In genomic region chr2:127650041-127650784, GRCh38 we compare ENCODE assay signal across 10 cellular contexts. TPM values are rescaled to one million over a fixed set of nuclear protein-coding genes. Genes with fewer than 3 reads are reported as not detected.
A peak's percentile ranks its signal among the peaks of the same experiment; 100 is the strongest.
DNase-seq lines count a peak whose midpoint lies in the region; ATAC-seq and TF ChIP-seq lines count a peak whose summit lies in the region.
"Had no signal": no experiment of that assay in that cellular context is flagged by ENCODE, and none has a peak within 500 bp of the region (broad histone marks: within the 10 kb centered on the region; RNA-seq: fewer than 3 reads in every experiment).

No MANE protein-coding gene starts in this region.

- CTCF ChIA-PET in HEK293T (lab: Yijun Ruan, JAX) = interaction anchor here (0.6 to 3.9 kb wide), 7 partner anchors 10 to 59 kb away, joined by 3 to 46 read pairs (median 4); no protein-coding TSS in a partner anchor

- peak; percentile 23 for TF ChIP-seq CTCF in SU-DHL-6 (IDR thresholded peaks at IDR 0.05; ENCODE audit: insufficient read depth, low read length, poor library complexity, severe bottlenecking)
- no peak for TF ChIP-seq CTCF in suprapubic skin (IDR thresholded peaks at IDR 0.05)

- no peaks in the 10 kb centered on the region for H3K79me2 ChIP-seq in SU-DHL-6 (ENCODE audit: insufficient read depth, low read length)

- H3K9me2 ChIP-seq in SU-DHL-6 (replicated peaks; ENCODE audit: insufficient read depth, low read length) = no peaks in the 10 kb centered on the region

- POLR2A ChIA-PET in HEK293T (lab: Yijun Ruan, JAX) = no interaction called here

- H3K36me3 ChIP-seq in SU-DHL-6 (ENCODE audit: low read length) (no peaks in the 10 kb centered on the region), suprapubic skin (peaks cover 10% of the 10 kb centered on the region)

- no peak overlapping the region for H3K4me2 ChIP-seq in SU-DHL-6 (ENCODE audit: low read depth, low read length, poor library complexity, severe bottlenecking)

- peaks cover 37% of the 10 kb centered on the region for H3K4me1 ChIP-seq in suprapubic skin

- H2AFZ ChIP-seq in SU-DHL-6 (ENCODE audit: low read depth, low read length, severe bottlenecking) = no peak overlapping the region

- 54% methylated on average over 12 of the region's 17 CpGs for WGBS in suprapubic skin

- H3K4me3 ChIP-seq in SU-DHL-6 (ENCODE audit: insufficient read depth, low read length, poor library complexity, severe bottlenecking) (no peak overlapping the region), suprapubic skin (no peak overlapping the region)

- H3K9me3 ChIP-seq in SU-DHL-6 (ENCODE audit: insufficient read depth, low read length) = no peaks in the 10 kb centered on the region
- no peaks in the 10 kb centered on the region for H3K9me3 ChIP-seq in suprapubic skin

- no peaks in the 10 kb centered on the region for H3F3A ChIP-seq in SU-DHL-6 (ENCODE audit: insufficient read depth)

- H3K27ac ChIP-seq in SU-DHL-6 (ENCODE audit: low read depth, low read length) (no peak overlapping the region), suprapubic skin (peak overlapping the region; percentile 34)

- no peak for TF ChIP-seq POLR2A in suprapubic skin (IDR thresholded peaks at IDR 0.05)

- ATAC-seq in GM19463 (IDR thresholded peaks at IDR 0.05; ENCODE audit: unreplicated experiment) (peak; percentile 25), left lobe of liver (peak; percentile 5), HG02571 (IDR thresholded peaks at IDR 0.05; ENCODE audit: unreplicated experiment) (no peak)

- DNase-seq in left lobe of liver (ENCODE audit: low spot score) = no peak
- DNase-seq in suprapubic skin (ENCODE audit: low spot score in 2 of 2) = no peak
- no peak for DNase-seq in HEK293T (ENCODE audit: extremely low spot score)
- DNase-seq in NCI-H524 treated with DMSO at 0.1 percent for 48 hours (lab: John Stamatoyannopoulos, UW) = no peak
- DNase-seq in NCI-H2171 (lab: John Stamatoyannopoulos, UW) = no peak

- no peak for TF ChIP-seq EP300 in suprapubic skin (IDR thresholded peaks at IDR 0.05)

- H3K27me3 ChIP-seq in SU-DHL-6 (ENCODE audit: low read length) (no peaks in the 10 kb centered on the region), suprapubic skin (no peaks in the 10 kb centered on the region)

- H4K20me1 ChIP-seq in SU-DHL-6 (ENCODE audit: low read depth, low read length) = no peaks in the 10 kb centered on the region

- no peak overlapping the region for H3K9ac ChIP-seq in SU-DHL-6 (ENCODE audit: low read length)

TF ChIP-seq in HEK293T, 16 proteins besides CTCF, POLR2A, EP300 and RAD21:
- TF ChIP-seq TARDBP (IDR thresholded peaks at IDR 0.05) (no peak), HDGF (IDR thresholded peaks at IDR 0.05; ENCODE audit: borderline replicate concordance) (no peak), BHLHE40 (IDR thresholded peaks at IDR 0.05; ENCODE audit: borderline replicate concordance) (no peak), SP1 (IDR thresholded peaks at IDR 0.05) (no peak), L3MBTL2 (conservative IDR thresholded peaks at IDR 0.05) (no peak), ZNF384 (IDR thresholded peaks at IDR 0.05) (no peak)

RNA-seq across cellular contexts. Expression of gene GPR17, which starts 4.3 kb away (rescaled TPM):
- total RNA-seq in left lobe of liver = not detected
- under 1 TPM in 2 of 4 donors, not detected in 2; 0.48 to 0.52 TPM for total RNA-seq in suprapubic skin
- total RNA-seq: G401, myocyte had no signal

RNA-seq across cellular contexts. Expression of gene LIMS2, which starts 25.1 kb away (rescaled TPM):
- total RNA-seq in left lobe of liver = 31.0 TPM
- total RNA-seq in suprapubic skin = 10 to 100 TPM in 2 of 4 donors, 1 to 10 TPM in 2; 9.2 to 40.0 (median 15.4) TPM

RNA-seq across cellular contexts. Expression of gene SFT2D3, which starts 51.1 kb away (rescaled TPM):
- total RNA-seq in left lobe of liver (3.7 TPM), suprapubic skin (10 to 100 TPM; 10.2 to 15.9 (median 12.2) TPM)
